In genomic region chr1:116493484-116494350, GRCh38 we compare ENCODE assay signal across 25 cellular contexts.
DNase-seq lines count a peak whose midpoint lies in the region; ATAC-seq and TF ChIP-seq lines count a peak whose summit lies in the region.
"Had no signal": no experiment of that assay in that cellular context is flagged by ENCODE, and none has a peak within 500 bp of the region (broad histone marks: within the 10 kb centered on the region; RNA-seq: fewer than 3 reads in every experiment).

No MANE protein-coding gene starts in this region.

- CTCF ChIA-PET in activated CD4-positive, alpha-beta T cell treated with anti-CD3 and anti-CD28 coated beads, Interleukin-2, amount 10 ng/mL, durations not matched to agents 7 days and 5 days (lab: Charles Lee) = interaction anchor here (1.1 to 2.7 kb wide), 4 partner anchors 9 to 355 kb away, joined by 3 to 23 read pairs (median 5); no protein-coding TSS in a partner anchor

- H3K9me3 ChIP-seq in cardiac muscle cell (ENCODE audit: low read depth) (no peaks in the 10 kb centered on the region), breast epithelium (no peaks in the 10 kb centered on the region)
- H3K9me3 ChIP-seq: A549, lower lobe of right lung, right atrium auricular region, tibial artery had no signal

- H3K36me3 Mint-ChIP-seq in nephron (ENCODE audit: low read depth) = no peaks in the 10 kb centered on the region
- H3K36me3 Mint-ChIP-seq in activated CD4-positive, alpha-beta T cell treated with anti-CD3 and anti-CD28 coated beads, Interleukin-2, amount 10 ng/mL, durations not matched to agents 7 days and 5 days (ENCODE audit: low read depth) = no peaks in the 10 kb centered on the region
- H3K36me3 Mint-ChIP-seq in HFFc6 (ENCODE audit: low read depth) = no peaks in the 10 kb centered on the region
- H3K36me3 Mint-ChIP-seq: natural killer cell had no signal

- H3K27ac ChIP-seq in cardiac muscle cell (peak overlapping the region; percentile 26), breast epithelium (peak overlapping the region; percentile 55 to 56)
- H3K27ac ChIP-seq: A549, C4-2B, lower lobe of right lung, PC-9, right atrium auricular region, tibial artery had no signal

- peaks cover 36% of the 10 kb centered on the region for H3K4me1 Mint-ChIP-seq in nephron
- H3K4me1 Mint-ChIP-seq in activated CD4-positive, alpha-beta T cell treated with anti-CD3 and anti-CD28 coated beads, Interleukin-2, amount 10 ng/mL, durations not matched to agents 7 days and 5 days = peaks cover 20% of the 10 kb centered on the region
- H3K4me1 Mint-ChIP-seq in HFFc6 (ENCODE audit: low read depth) = peaks cover 56% of the 10 kb centered on the region

- H3K9me3 Mint-ChIP-seq in nephron (no peaks in the 10 kb centered on the region), HFFc6 (no peaks in the 10 kb centered on the region)
- H3K9me3 Mint-ChIP-seq in activated CD4-positive, alpha-beta T cell treated with anti-CD3 and anti-CD28 coated beads, Interleukin-2, amount 10 ng/mL, durations not matched to agents 7 days and 5 days = no peaks in the 10 kb centered on the region
- H3K9me3 Mint-ChIP-seq: immature natural killer cell; natural killer cell; stimulated activated memory B cell treated with anti-CD40 and anti-IgM and Interleukin-4, amounts not matched to agents 10 μg/mL and 1 μg/mL and 100 μg/mL, for 72 hours had no signal

- H3K27me3 Mint-ChIP-seq in nephron (ENCODE audit: low read depth) (no peaks in the 10 kb centered on the region), HFFc6 (ENCODE audit: insufficient read depth) (peaks cover 6% of the 10 kb centered on the region)
- H3K27me3 Mint-ChIP-seq in activated CD4-positive, alpha-beta T cell treated with anti-CD3 and anti-CD28 coated beads, Interleukin-2, amount 10 ng/mL, durations not matched to agents 7 days and 5 days = no peaks in the 10 kb centered on the region
- H3K27me3 Mint-ChIP-seq: stimulated activated memory B cell treated with anti-CD40 and anti-IgM and Interleukin-4, amounts not matched to agents 10 μg/mL and 1 μg/mL and 100 μg/mL, for 72 hours had no signal

- no peak for ATAC-seq in left cardiac atrium
- ATAC-seq in GM19328 (IDR thresholded peaks at IDR 0.05; ENCODE audit: unreplicated experiment) = no peak
- ATAC-seq: A549; lower lobe of right lung; natural killer cell; stimulated activated memory B cell treated with anti-CD40 and anti-IgM and Interleukin-4, amounts not matched to agents 10 μg/mL and 1 μg/mL and 100 μg/mL, for 72 hours had no signal

- H3K4me1 ChIP-seq in cardiac muscle cell (ENCODE audit: low read depth) (peaks cover 26% of the 10 kb centered on the region), breast epithelium (peaks cover 0 to 10% of the 10 kb centered on the region in 2 donors)

- no peak for TF ChIP-seq POLR2A in breast epithelium (IDR thresholded peaks at IDR 0.05)

- H3K27me3 ChIP-seq in cardiac muscle cell (no peaks in the 10 kb centered on the region), breast epithelium (no peaks in the 10 kb centered on the region)
- H3K27me3 ChIP-seq: right atrium auricular region, tibial artery had no signal

- H3K36me3 ChIP-seq in cardiac muscle cell (no peaks in the 10 kb centered on the region), breast epithelium (no peaks in the 10 kb centered on the region)
- H3K36me3 ChIP-seq: lower lobe of right lung, right atrium auricular region, tibial artery had no signal

- H3K4me3 ChIP-seq in cardiac muscle cell (no peak overlapping the region), breast epithelium (no peak overlapping the region)
- H3K4me3 ChIP-seq: A549, lower lobe of right lung, PC-9, right atrium auricular region, tibial artery had no signal

- POLR2A ChIA-PET in activated CD4-positive, alpha-beta T cell treated with anti-CD3 and anti-CD28 coated beads, Interleukin-2, amount 10 ng/mL, durations not matched to agents 7 days and 5 days (lab: Charles Lee) = no interaction called here

- intact Hi-C loops in left cardiac atrium (cut with DNase I) = no loop called here
- intact Hi-C loops in breast epithelium (cut with DNase I; ENCODE audit: low total_unique reads) = no loop called here

- TF ChIP-seq CTCF in cardiac muscle cell (IDR thresholded peaks at IDR 0.05; ENCODE audit: low read depth, low read length) (no peak), breast epithelium (IDR thresholded peaks at IDR 0.05) (no peak), nephron (IDR thresholded peaks at IDR 0.05; ENCODE audit: unreplicated experiment in 3 of 3) (no peak), HFFc6 (IDR thresholded peaks at IDR 0.05) (no peak)

- H3K4me3 Mint-ChIP-seq in nephron (no peak overlapping the region), HFFc6 (no peak overlapping the region)
- H3K4me3 Mint-ChIP-seq in activated CD4-positive, alpha-beta T cell treated with anti-CD3 and anti-CD28 coated beads, Interleukin-2, amount 10 ng/mL, durations not matched to agents 7 days and 5 days = no peak overlapping the region
- H3K4me3 Mint-ChIP-seq: immature natural killer cell; natural killer cell; stimulated activated memory B cell treated with anti-CD40 and anti-IgM and Interleukin-4, amounts not matched to agents 10 μg/mL and 1 μg/mL and 100 μg/mL, for 72 hours had no signal

- DNase-seq in cardiac muscle cell (ENCODE audit: low read depth in 1 of 2, low spot score in 1 of 2) (no peak), left cardiac atrium (no peak), breast epithelium (ENCODE audit: low spot score in 2 of 2) (no peak), NCI-H1417 (lab: John Stamatoyannopoulos, UW) (no peak), HFFc6 (no peak)
- DNase-seq in activated CD4-positive, alpha-beta T cell treated with anti-CD3 and anti-CD28 coated beads, Interleukin-2, amount 10 ng/mL, durations not matched to agents 7 days and 5 days = no peak
- DNase-seq: activated CD4-positive, alpha-beta T cell treated with anti-CD3 and anti-CD28 coated beads for 1 hour; caudate nucleus; effector memory CD4-positive, alpha-beta T cell; immature natural killer cell; lower lobe of right lung; natural killer cell; NCI-H1048; NCI-H2107; NCI-H524 treated with DMSO at 0.1 percent for 48 hours; stimulated activated CD4-positive, alpha-beta T cell treated with anti-CD3 and anti-CD28 coated beads, Interleukin-15, amount 100 ng/mL, for 24 hours; T1000; tibial artery had no signal

- H3K27ac Mint-ChIP-seq in nephron = peak overlapping the region; percentile 69 to 88 (median 74)
- H3K27ac Mint-ChIP-seq in activated CD4-positive, alpha-beta T cell treated with anti-CD3 and anti-CD28 coated beads, Interleukin-2, amount 10 ng/mL, durations not matched to agents 7 days and 5 days = no peak overlapping the region
- no peak overlapping the region for H3K27ac Mint-ChIP-seq in HFFc6
- H3K27ac Mint-ChIP-seq: stimulated activated memory B cell treated with anti-CD40 and anti-IgM and Interleukin-4, amounts not matched to agents 10 μg/mL and 1 μg/mL and 100 μg/mL, for 72 hours had no signal

Comparison
In these comparisons a context has a peak if more than half of its experiments do, and no peak if none do; other contexts are left out.
1. H3K27ac Mint-ChIP-seq: peak in nephron (3 of 3); none in activated CD4-positive, alpha-beta T cell treated with anti-CD3 and anti-CD28 coated beads, Interleukin-2, amount 10 ng/mL, durations not matched to agents 7 days and 5 days (single experiment) and HFFc6 (single experiment).